19 cellular contexts compared by ENCODE assay signal in the genomic region with DNA sequence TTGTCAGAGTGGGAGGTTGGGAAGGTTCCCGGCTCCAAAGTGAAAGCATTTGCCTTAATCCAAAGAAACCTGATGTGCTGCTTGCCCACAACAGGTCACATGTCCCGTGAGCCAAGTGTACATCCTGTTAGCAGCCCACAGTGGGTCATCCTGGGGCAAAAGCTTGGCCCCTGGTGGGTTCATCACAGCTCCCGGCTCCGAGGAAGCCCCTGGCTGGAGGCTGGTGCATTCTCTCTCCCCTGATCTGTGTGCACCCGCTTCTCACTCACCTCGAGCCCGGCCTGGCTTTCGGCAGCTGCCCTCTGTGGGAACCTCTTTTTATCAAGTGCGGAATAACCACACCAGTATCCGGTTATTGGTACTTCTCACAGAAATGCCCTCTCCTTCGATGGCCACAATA.
DNase-seq lines count a peak whose midpoint lies in the region; ATAC-seq, FAIRE-seq and TF ChIP-seq lines count a peak whose summit lies in the region.
"Had no signal": no experiment of that assay in that cellular context is flagged by ENCODE, and none has a peak within 500 bp of the region (broad histone marks: within the 10 kb centered on the region; RNA-seq: fewer than 3 reads in every experiment).

No MANE protein-coding gene starts in this region.

- no peak overlapping the region for H2BK120ac ChIP-seq in H1 (replicated peaks; ENCODE audit: low read depth, low read length)
- no peak overlapping the region for H2BK120ac ChIP-seq in neuronal stem cell (ENCODE audit: low read depth, low read length)

- peaks cover 10% of the 10 kb centered on the region for H3K4me1 Mint-ChIP-seq in stimulated activated naive CD8-positive, alpha-beta T cell treated with anti-CD3 and anti-CD28 coated beads, Interleukin-15, amount 100 ng/mL, for 72 hours
- H3K4me1 Mint-ChIP-seq in nephron progenitor cell, result peaks cover 69% of the 10 kb centered on the region

- H3K18ac ChIP-seq in H1 (ENCODE audit: extremely low read depth, low read length), result no peak overlapping the region
- H3K18ac ChIP-seq in neuronal stem cell (ENCODE audit: low read length), result peak overlapping the region; percentile 68

- H2BK15ac ChIP-seq in H1 (ENCODE audit: low read length), result no peak overlapping the region
- H2BK15ac ChIP-seq in neuronal stem cell (ENCODE audit: low read length), result peak overlapping the region; percentile 52

- H4K91ac ChIP-seq in H1 (replicated peaks; ENCODE audit: insufficient read length, low read length), result peak overlapping the region; percentile 37
- H4K91ac ChIP-seq in neuronal stem cell (ENCODE audit: low read depth, low read length, poor library complexity), result no peak overlapping the region

- FAIRE-seq in H1 (lab: Jason Lieb, UNC), result no peak

- H2BK5ac ChIP-seq in H1 (ENCODE audit: low read depth, low read length), result no peak overlapping the region
- no peak overlapping the region for H2BK5ac ChIP-seq in neuronal stem cell (ENCODE audit: low read length)

- intact Hi-C loops in PC-9 (cut with micrococcal nuclease; ENCODE audit: unreplicated experiment), result no loop called here

- no peak for TF ChIP-seq POLR2A in H1 (IDR thresholded peaks at IDR 0.05; ENCODE audit: control extremely low read depth in 1 of 2, low read depth in 2 of 2, low read length in 2 of 2)

- H3K9me3 ChIP-seq in H1 (ENCODE audit: insufficient read depth in 2 of 2, low read depth in 1 of 2, low read length in 1 of 2), result peaks cover 6 to 9% of the 10 kb centered on the region in 2 experiments
- H3K9me3 ChIP-seq in neuronal stem cell (replicated peaks in 1 of 2; ENCODE audit: control insufficient read depth in 2 of 2, insufficient read depth in 1 of 2, low read depth in 1 of 2, low read length in 2 of 2), result peaks cover 0 to 10% of the 10 kb centered on the region in 2 donors
- H3K9me3 ChIP-seq in PC-9 (ENCODE audit: insufficient read depth, low read depth), result no peaks in the 10 kb centered on the region
- H3K9me3 ChIP-seq: BE2C had no signal

- no peak for ATAC-seq in stimulated activated naive CD8-positive, alpha-beta T cell treated with anti-CD3 and anti-CD28 coated beads, Interleukin-15, amount 100 ng/mL, for 72 hours
- ATAC-seq in stimulated activated naive CD8-positive, alpha-beta T cell treated with anti-CD3 and anti-CD28 coated beads, Interleukin-15, Interleukin-2, amounts not matched to agents 100 U/mL and 50 U/mL, for 24 hours, result no peak
- ATAC-seq: HCT116, PC-3 had no signal

- no peak overlapping the region for H2AFZ ChIP-seq in H1 (ENCODE audit: low read length)
- no peak overlapping the region for H2AFZ ChIP-seq in neuronal stem cell (ENCODE audit: low read length)
- no peak overlapping the region for H2AFZ ChIP-seq in PC-9

- H3K4me1 ChIP-seq in H1 (replicated peaks in 1 of 4; ENCODE audit: control insufficient read depth in 3 of 4, insufficient read depth in 4 of 4, low read length in 3 of 4), result peaks cover 0 to 25% (median 10%) of the 10 kb centered on the region in 4 experiments; a peak in 6 of 7 replicates
- H3K4me1 ChIP-seq in neuronal stem cell (ENCODE audit: control insufficient read depth in 2 of 2, insufficient read depth in 1 of 2, low read depth in 1 of 2, low read length in 2 of 2), result peaks cover 6 to 19% of the 10 kb centered on the region in 2 donors
- H3K4me1 ChIP-seq in PC-9 (replicated peaks; ENCODE audit: insufficient read depth), result no peaks in the 10 kb centered on the region
- H3K4me1 ChIP-seq: BE2C, SJSA1 had no signal

- peaks cover 4 to 8% of the 10 kb centered on the region in 2 donors for H3K9me3 Mint-ChIP-seq in stimulated activated naive CD8-positive, alpha-beta T cell treated with anti-CD3 and anti-CD28 coated beads, Interleukin-15, amount 100 ng/mL, for 72 hours
- H3K9me3 Mint-ChIP-seq in nephron progenitor cell, result peaks cover 12% of the 10 kb centered on the region
- H3K9me3 Mint-ChIP-seq: CD4-positive, alpha-beta T cell had no signal

- H3K4me2 ChIP-seq in H1 (ENCODE audit: insufficient read depth in 1 of 2, low read depth in 2 of 2, low read length in 2 of 2) (no peak overlapping the region; a peak in 1 of 4 replicates), neuronal stem cell (ENCODE audit: insufficient read depth, low read length, poor library complexity, severe bottlenecking) (no peak overlapping the region), PC-9 (no peak overlapping the region)

- no peaks in the 10 kb centered on the region for H3K36me3 Mint-ChIP-seq in nephron progenitor cell (ENCODE audit: low read depth)

- no peaks in the 10 kb centered on the region for H3K79me1 ChIP-seq in H1 (ENCODE audit: low read depth, low read length)
- peaks cover 2% of the 10 kb centered on the region for H3K79me1 ChIP-seq in neuronal stem cell (ENCODE audit: low read depth, low read length)

- TF ChIP-seq CTCF in H1 (IDR thresholded peaks at IDR 0.05; ENCODE audit: control extremely low read depth in 1 of 3, insufficient read depth in 1 of 3, low read depth in 1 of 3, low read length in 3 of 3), result no peak
- TF ChIP-seq CTCF in nephron progenitor cell (IDR thresholded peaks at IDR 0.05), result no peak
- TF ChIP-seq CTCF in PC-9 (conservative IDR thresholded peaks at IDR 0.05), result no peak

- H3K4me3 Mint-ChIP-seq in stimulated activated naive CD8-positive, alpha-beta T cell treated with anti-CD3 and anti-CD28 coated beads, Interleukin-15, amount 100 ng/mL, for 72 hours, result no peak overlapping the region
- no peak overlapping the region for H3K4me3 Mint-ChIP-seq in nephron progenitor cell
- H3K4me3 Mint-ChIP-seq: CD4-positive, alpha-beta T cell had no signal

- WGBS in H1 (ENCODE audit: extremely low coverage in 1 of 2, insufficient coverage in 1 of 2, insufficient read length in 1 of 2, insufficient replicate concordance in 2 of 2, low coverage in 1 of 2, low lambda C conversion rate in 2 of 2, missing lambda C conversion rate in 1 of 2), 2 experiments, result 78% methylated on average over 11 of the region's 11 CpGs; no CpG with 5 or more reads in 1 of the 2 experiments
- WGBS in neuronal stem cell (ENCODE audit: extremely low coverage in 2 of 2, insufficient read length in 2 of 2, insufficient replicate concordance in 1 of 2), 2 donors, result no CpG with 5 or more reads among the region's 11 CpGs

- no peak overlapping the region for H4K5ac ChIP-seq in H1 (ENCODE audit: insufficient read length, low read depth, low read length)

- no peak overlapping the region for H3K56ac ChIP-seq in H1 (replicated peaks; ENCODE audit: insufficient read length, low read depth, low read length)

- H3K27me3 Mint-ChIP-seq in stimulated activated naive CD8-positive, alpha-beta T cell treated with anti-CD3 and anti-CD28 coated beads, Interleukin-15, amount 100 ng/mL, for 72 hours, result peaks cover 31% of the 10 kb centered on the region
- H3K27me3 Mint-ChIP-seq in nephron progenitor cell (ENCODE audit: low read depth, poor library complexity), result peaks cover 19% of the 10 kb centered on the region

- H2AK5ac ChIP-seq in H1 (ENCODE audit: low read depth, low read length), result no peak overlapping the region
- H2AK5ac ChIP-seq in neuronal stem cell (ENCODE audit: low read depth, low read length), result no peak overlapping the region

- H3K27ac Mint-ChIP-seq in stimulated activated naive CD8-positive, alpha-beta T cell treated with anti-CD3 and anti-CD28 coated beads, Interleukin-15, amount 100 ng/mL, for 72 hours, result peak overlapping the region; percentile 55 to 76
- H3K27ac Mint-ChIP-seq in nephron progenitor cell, result no peak overlapping the region
- H3K27ac Mint-ChIP-seq: CD4-positive, alpha-beta T cell had no signal

- no peak overlapping the region for H3K4me3 ChIP-seq in H1 (ENCODE audit: extremely low read depth in 1 of 4, insufficient read depth in 2 of 4, low read depth in 3 of 4, low read length in 4 of 4)
- no peak overlapping the region for H3K4me3 ChIP-seq in neuronal stem cell (ENCODE audit: low read length in 2 of 2)
- no peak overlapping the region for H3K4me3 ChIP-seq in PC-9
- H3K4me3 ChIP-seq: SJSA1 had no signal

- H2BK20ac ChIP-seq in H1 (ENCODE audit: low read length), result no peak overlapping the region

- no peak for DNase-seq in stimulated activated naive CD8-positive, alpha-beta T cell treated with anti-CD3 and anti-CD28 coated beads, Interleukin-15, amount 100 ng/mL, for 72 hours
- DNase-seq in stimulated activated naive CD8-positive, alpha-beta T cell treated with anti-CD3 and anti-CD28 coated beads, Interleukin-15, Interleukin-2, amounts not matched to agents 100 U/mL and 50 U/mL, for 24 hours, result no peak
- no peak for DNase-seq in H1 (ENCODE audit: low read depth in 1 of 2, low spot score in 2 of 2)
- no peak for DNase-seq in neuronal stem cell (ENCODE audit: low spot score)
- DNase-seq in ureter (ENCODE audit: low spot score), result peak; percentile 30
- DNase-seq in DMS 273 treated with DMSO at 0.1 percent for 48 hours (lab: John Stamatoyannopoulos, UW), result no peak
- no peak for DNase-seq in nephron progenitor cell
- no peak for DNase-seq in PC-9
- DNase-seq: BE2C, Calu3, NCI-H1417 treated with DMSO at 0.1 percent for 48 hours, NCI-H2029 treated with DMSO at 0.1 percent for 48 hours, NCI-H2171 treated with DMSO at 0.1 percent for 48 hours, NCI-H510A, NCI-H82, PC-3 had no signal

- H3F3A ChIP-seq in PC-9 (ENCODE audit: insufficient read depth, low read depth), result no peaks in the 10 kb centered on the region

- peaks cover 0 to 13% (median 9%) of the 10 kb centered on the region in 4 experiments; a peak in 4 of 7 replicates for H3K27me3 ChIP-seq in H1 (replicated peaks in 1 of 4; ENCODE audit: control insufficient read depth in 3 of 4, extremely low read depth in 1 of 4, insufficient read depth in 3 of 4, low read length in 3 of 4)
- peaks cover 0 to 49% (median 17%) of the 10 kb centered on the region in 3 experiments for H3K27me3 ChIP-seq in neuronal stem cell (ENCODE audit: control insufficient read depth in 3 of 3, insufficient read depth in 3 of 3, low read depth in 1 of 3, low read length in 3 of 3)
- H3K27me3 ChIP-seq in PC-9 (ENCODE audit: insufficient read depth, low read depth), result peaks cover 72% of the 10 kb centered on the region
- H3K27me3 ChIP-seq: BE2C, SJSA1 had no signal

- POLR2A ChIA-PET in H1 (lab: Charles Lee; ENCODE audit: partially characterized antibody) (interaction anchor here (1.0 kb wide), 1 partner anchor 25 kb away, joined by 3 read pairs; no protein-coding TSS in a partner anchor), PC-9 (lab: Charles Lee; ENCODE audit: unreplicated experiment) (no interaction called here)

- H3K79me2 ChIP-seq in H1 (ENCODE audit: control insufficient read depth in 1 of 2, insufficient read depth in 2 of 2, low read length in 2 of 2) (no peaks in the 10 kb centered on the region), PC-9 (ENCODE audit: low read depth) (no peaks in the 10 kb centered on the region)

- H3K4ac ChIP-seq in H1 (replicated peaks; ENCODE audit: insufficient read length, low read depth, low read length) (peak overlapping the region; percentile 33), neuronal stem cell (ENCODE audit: low read length) (no peak overlapping the region)

- TF ChIP-seq RAD21 in H1 (IDR thresholded peaks at IDR 0.05 in 1 of 2, conservative IDR thresholded peaks at IDR 0.05 in 1 of 2; ENCODE audit: low read depth in 2 of 2, low read length in 2 of 2), result no peak

- H3K23me2 ChIP-seq in H1 (ENCODE audit: low read depth, low read length), result no peaks in the 10 kb centered on the region

- H3K23ac ChIP-seq in H1 (ENCODE audit: insufficient read length) (no peak overlapping the region), neuronal stem cell (ENCODE audit: low read depth, low read length, poor library complexity) (no peak overlapping the region)

- H3K9ac ChIP-seq in H1 (replicated peaks in 1 of 4; ENCODE audit: extremely low read depth in 1 of 4, low read depth in 3 of 4, low read length in 3 of 4) (no peak overlapping the region), neuronal stem cell (ENCODE audit: low read depth, low read length, poor library complexity) (no peak overlapping the region)

- TF ChIP-seq EP300 in H1 (IDR thresholded peaks at IDR 0.05; ENCODE audit: borderline replicate concordance in 1 of 2, low read depth in 2 of 2, low read length in 2 of 2), result no peak

- no peaks in the 10 kb centered on the region for H3K36me3 ChIP-seq in H1 (ENCODE audit: control insufficient read depth in 2 of 4, insufficient read depth in 4 of 4, low read length in 3 of 4)
- no peaks in the 10 kb centered on the region for H3K36me3 ChIP-seq in neuronal stem cell (replicated peaks in 1 of 2; ENCODE audit: control insufficient read depth in 2 of 2, insufficient read depth in 2 of 2, low read length in 2 of 2)
- H3K36me3 ChIP-seq in PC-9 (ENCODE audit: low read depth), result no peaks in the 10 kb centered on the region
- H3K36me3 ChIP-seq: BE2C, SJSA1 had no signal

- H3K27ac ChIP-seq in H1 (ENCODE audit: low read depth, low read length) (no peak overlapping the region), neuronal stem cell (replicated peaks; ENCODE audit: low read length) (no peak overlapping the region), PC-9 (no peak overlapping the region)
- H3K27ac ChIP-seq: SJSA1 had no signal

- no peaks in the 10 kb centered on the region for H4K20me1 ChIP-seq in H1 (replicated peaks in 1 of 2; ENCODE audit: control insufficient read depth in 1 of 2, insufficient read depth in 2 of 2, low read length in 2 of 2)
- H4K20me1 ChIP-seq in PC-9 (ENCODE audit: insufficient read depth), result no peaks in the 10 kb centered on the region

- H2BK12ac ChIP-seq in H1 (ENCODE audit: low read depth, low read length) (no peak overlapping the region), neuronal stem cell (ENCODE audit: low read length) (no peak overlapping the region)

- H4K8ac ChIP-seq in H1 (ENCODE audit: extremely low read depth, insufficient read depth, low read length) (no peak overlapping the region), neuronal stem cell (ENCODE audit: low read depth, low read length) (no peak overlapping the region)

- CTCF ChIA-PET in H1 (lab: Charles Lee; ENCODE audit: partially characterized antibody), result interaction anchor here (0.8 to 1.9 kb wide), 3 partner anchors 13 to 51 kb away, joined by 3 to 6 read pairs (median 4); no protein-coding TSS in a partner anchor
- CTCF ChIA-PET in PC-9 (lab: Charles Lee), result no interaction called here

- H3K9me2 ChIP-seq in PC-9 (ENCODE audit: insufficient read depth), result no peaks in the 10 kb centered on the region

- H3K14ac ChIP-seq in H1 (ENCODE audit: insufficient read length) (no peak overlapping the region), neuronal stem cell (ENCODE audit: low read length) (no peak overlapping the region)

- no TSS peak for BruUV-seq in PC-9 (replicated peaks; lab: Mats Ljungman, UMichigan)
